8 cellular contexts compared by ENCODE assay signal in genomic region chr20:46118481-46119020, GRCh38. TPM values are rescaled to one million over a fixed set of nuclear protein-coding genes. Genes with fewer than 3 reads are reported as not detected.
DNase-seq lines count a peak whose midpoint lies in the region; ATAC-seq, FAIRE-seq and TF ChIP-seq lines count a peak whose summit lies in the region.

No MANE protein-coding gene starts in this region.

- peak overlapping the region; percentile 34 for H3K4me3 ChIP-seq in iPS-18a (ENCODE audit: low read length)
- H3K4me3 ChIP-seq in spleen = peak overlapping the region; percentile 56 to 90 (median 58)
- no peak overlapping the region for H3K4me3 ChIP-seq in WERI-Rb-1 (ENCODE audit: low read depth, low read length)

- H3K27ac Mint-ChIP-seq in activated naive CD8-positive, alpha-beta T cell treated with anti-CD3 and anti-CD28 coated beads, Interleukin-2, amount 10 ng/mL, durations not matched to agents 7 days and 5 days = no peak overlapping the region

- no peak for FAIRE-seq in frontal cortex (lab: Jason Lieb, UNC)

- peaks cover 2% of the 10 kb centered on the region for H3K27me3 Mint-ChIP-seq in activated T-cell treated with anti-CD3 and anti-CD28 coated beads, Interleukin-2, amount 50 U/mL, for 4 hours (ENCODE audit: low read depth)
- H3K27me3 Mint-ChIP-seq in activated naive CD8-positive, alpha-beta T cell treated with anti-CD3 and anti-CD28 coated beads, Interleukin-2, amount 10 ng/mL, durations not matched to agents 7 days and 5 days = peaks cover 20% of the 10 kb centered on the region

- H3K9me3 ChIP-seq in iPS-18a (ENCODE audit: control insufficient read depth, low read depth, low read length) = no peaks in the 10 kb centered on the region
- H3K9me3 ChIP-seq in spleen = no peaks in the 10 kb centered on the region
- H3K9me3 ChIP-seq in WERI-Rb-1 (ENCODE audit: severe bottlenecking) = no peaks in the 10 kb centered on the region

- H3K4me1 ChIP-seq in iPS-18a (ENCODE audit: control insufficient read depth, low read depth, low read length) (no peaks in the 10 kb centered on the region), spleen (peaks cover 28 to 71% (median 53%) of the 10 kb centered on the region in 6 donors)

- no peak for DNase-seq in activated T-cell treated with anti-CD3 and anti-CD28 coated beads, Interleukin-2, amount 50 U/mL, for 4 hours
- no peak for DNase-seq in activated T-cell treated with anti-CD3 and anti-CD28 coated beads, Interleukin-2, amount 50 U/mL, for 1 hour
- no peak for DNase-seq in activated naive CD8-positive, alpha-beta T cell treated with anti-CD3 and anti-CD28 coated beads, Interleukin-2, amount 10 ng/mL, durations not matched to agents 7 days and 5 days
- peak; percentile 87 for DNase-seq in spleen
- DNase-seq in frontal cortex (ENCODE audit: low spot score in 2 of 2) = no peak
- no peak for DNase-seq in WERI-Rb-1

- 7 to 12% (median 8%) methylated on average over 13 to 15 of the region's 15 CpGs for WGBS in spleen, 5 donors

- no peaks in the 10 kb centered on the region for H3K9me3 Mint-ChIP-seq in activated T-cell treated with anti-CD3 and anti-CD28 coated beads, Interleukin-2, amount 50 U/mL, for 4 hours
- H3K9me3 Mint-ChIP-seq in activated naive CD8-positive, alpha-beta T cell treated with anti-CD3 and anti-CD28 coated beads, Interleukin-2, amount 10 ng/mL, durations not matched to agents 7 days and 5 days = no peaks in the 10 kb centered on the region

- H3K9ac ChIP-seq in iPS-18a (ENCODE audit: low read length) = no peak overlapping the region

- H3K4me1 Mint-ChIP-seq in activated T-cell treated with anti-CD3 and anti-CD28 coated beads, Interleukin-2, amount 50 U/mL, for 4 hours (ENCODE audit: low read depth) = peaks cover 16% of the 10 kb centered on the region
- H3K4me1 Mint-ChIP-seq in activated naive CD8-positive, alpha-beta T cell treated with anti-CD3 and anti-CD28 coated beads, Interleukin-2, amount 10 ng/mL, durations not matched to agents 7 days and 5 days = peaks cover 7% of the 10 kb centered on the region

- no peaks in the 10 kb centered on the region for H3K36me3 Mint-ChIP-seq in activated T-cell treated with anti-CD3 and anti-CD28 coated beads, Interleukin-2, amount 50 U/mL, for 4 hours (ENCODE audit: insufficient read depth)
- no peaks in the 10 kb centered on the region for H3K36me3 Mint-ChIP-seq in activated naive CD8-positive, alpha-beta T cell treated with anti-CD3 and anti-CD28 coated beads, Interleukin-2, amount 10 ng/mL, durations not matched to agents 7 days and 5 days

- H3K27ac ChIP-seq in iPS-18a (ENCODE audit: low read length) = no peak overlapping the region
- peak overlapping the region; percentile 22 to 93 (median 86) for H3K27ac ChIP-seq in spleen
- H3K27ac ChIP-seq in WERI-Rb-1 = no peak overlapping the region

- TF ChIP-seq CTCF in spleen (IDR thresholded peaks at IDR 0.05 in 8 of 11, conservative IDR thresholded peaks at IDR 0.05 in 3 of 11) (no peak), WERI-Rb-1 (IDR thresholded peaks at IDR 0.05; ENCODE audit: low read depth, low read length) (no peak)

- H3K4me3 Mint-ChIP-seq in activated T-cell treated with anti-CD3 and anti-CD28 coated beads, Interleukin-2, amount 50 U/mL, for 4 hours = peak overlapping the region; percentile 95
- H3K4me3 Mint-ChIP-seq in activated naive CD8-positive, alpha-beta T cell treated with anti-CD3 and anti-CD28 coated beads, Interleukin-2, amount 10 ng/mL, durations not matched to agents 7 days and 5 days = peak overlapping the region; percentile 93

- no peak for TF ChIP-seq POLR2A in spleen (IDR thresholded peaks at IDR 0.05)

- ATAC-seq in activated T-cell treated with anti-CD3 and anti-CD28 coated beads, Interleukin-2, amount 50 U/mL, for 4 hours = peak; percentile 46 to 49
- ATAC-seq in HG03139 (IDR thresholded peaks at IDR 0.05; ENCODE audit: unreplicated experiment) = peak; percentile 37
- peak; percentile 41 for ATAC-seq in activated naive CD8-positive, alpha-beta T cell treated with anti-CD3 and anti-CD28 coated beads, Interleukin-2, amount 10 ng/mL, durations not matched to agents 7 days and 5 days (ENCODE audit: low read depth)

- POLR2A ChIA-PET in activated naive CD8-positive, alpha-beta T cell treated with anti-CD3 and anti-CD28 coated beads, Interleukin-2, amount 10 ng/mL, durations not matched to agents 7 days and 5 days (lab: Charles Lee) = no interaction called here

- intact Hi-C loops in spleen (cut with DNase I; ENCODE audit: low total_unique reads) = no loop called here

- H3K27me3 ChIP-seq in iPS-18a (ENCODE audit: control insufficient read depth, insufficient read depth, low read length) (no peaks in the 10 kb centered on the region), spleen (replicated peaks in 1 of 7) (no peaks in the 10 kb centered on the region), WERI-Rb-1 (ENCODE audit: insufficient read depth, low read depth, severe bottlenecking) (no peaks in the 10 kb centered on the region)

- H3K36me3 ChIP-seq in iPS-18a (ENCODE audit: control insufficient read depth, low read depth, low read length) = no peaks in the 10 kb centered on the region
- H3K36me3 ChIP-seq in spleen = peaks cover 0 to 23% (median 19%) of the 10 kb centered on the region in 6 donors
- H3K36me3 ChIP-seq in WERI-Rb-1 = no peaks in the 10 kb centered on the region

RNA-seq across cellular contexts. Expression of gene CD40, which starts 0.4 kb away (rescaled TPM):
- 10 to 100 TPM in 2 of 3 donors, 1 to 10 TPM in 1; 7.6 to 29.2 (median 10.6) TPM for total RNA-seq in activated T-cell treated with anti-CD3 and anti-CD28 coated beads, Interleukin-2, amount 50 U/mL, for 4 hours
- total RNA-seq in activated naive CD8-positive, alpha-beta T cell treated with anti-CD3 and anti-CD28 coated beads, Interleukin-2, amount 10 ng/mL, durations not matched to agents 7 days and 5 days = 1 to 10 TPM; 3.0 to 3.1 TPM
- total RNA-seq in spleen = 10 to 100 TPM; 30.7 to 70.3 (median 44.2) TPM
- 100 to 1,000 TPM in 1 of 3 donors, 10 to 100 TPM in 2; 66.1 to 108 (median 68.7) TPM for polyA plus RNA-seq in spleen
- total RNA-seq in frontal cortex = 0.41 TPM

RNA-seq across cellular contexts. Expression of gene NCOA5, which starts 28.8 kb away (rescaled TPM):
- total RNA-seq in activated T-cell treated with anti-CD3 and anti-CD28 coated beads, Interleukin-2, amount 50 U/mL, for 4 hours = 10 to 100 TPM; 38.2 to 45.0 (median 43.3) TPM
- 10 to 100 TPM; 27.8 to 32.8 TPM for total RNA-seq in activated naive CD8-positive, alpha-beta T cell treated with anti-CD3 and anti-CD28 coated beads, Interleukin-2, amount 10 ng/mL, durations not matched to agents 7 days and 5 days
- 10 to 100 TPM; 27.3 to 33.2 (median 29.2) TPM for total RNA-seq in spleen
- 10 to 100 TPM; 14.3 to 22.3 (median 16.6) TPM for polyA plus RNA-seq in spleen
- 18.3 TPM for total RNA-seq in frontal cortex

Comparison
In these comparisons a context has a peak if more than half of its experiments do, and no peak if none do; other contexts are left out.
1. H3K27ac ChIP-seq: peak in spleen (8 of 8); none in iPS-18a (single experiment) and WERI-Rb-1 (single experiment).
2. Peak in every context shown above with its lines, with median percentiles within 50 percentile points of each other: ATAC-seq.